Comparison of ENCODE assay signal across 10 cellular contexts in genomic region chr2:144513388-144514100, GRCh38. TPM values are rescaled to one million over a fixed set of nuclear protein-coding genes. Genes with fewer than 3 reads are reported as not detected.
A peak's percentile ranks its signal among the peaks of the same experiment; 100 is the strongest.
DNase-seq lines count a peak whose midpoint lies in the region; ATAC-seq and TF ChIP-seq lines count a peak whose summit lies in the region.
"Had no signal": no experiment of that assay in that cellular context is flagged by ENCODE, and none has a peak within 500 bp of the region (broad histone marks: within the 10 kb centered on the region; RNA-seq: fewer than 3 reads in every experiment).

No MANE protein-coding gene starts in this region.

- no peak overlapping the region for H3K27ac ChIP-seq in HUES48 (ENCODE audit: low read depth, low read length)
- H3K27ac ChIP-seq in body of pancreas: peak overlapping the region in 3 of 4 donors; percentile 24 to 77 (median 27)
- peak overlapping the region; percentile 53 to 99 (median 98) for H3K27ac ChIP-seq in spleen

- no peak overlapping the region for H3K9ac ChIP-seq in HUES48 (ENCODE audit: low read depth, low read length)

- no peak for DNase-seq in body of pancreas
- peak; percentile 79 for DNase-seq in islet precursor cell
- DNase-seq in spleen: peak; percentile 77
- no peak for DNase-seq in omental fat pad (ENCODE audit: low spot score)
- no peak for DNase-seq in DMS79 (lab: John Stamatoyannopoulos, UW)
- DNase-seq: activated naive CD8-positive, alpha-beta T cell treated with anti-CD3 and anti-CD28 coated beads, Interleukin-2, amount 10 ng/mL, durations not matched to agents 7 days and 5 days; Karpas-422 had no signal

- peak in 2 of 3 donors; percentile 15 to 40 for TF ChIP-seq POLR2A in body of pancreas (IDR thresholded peaks at IDR 0.05)
- no peak for TF ChIP-seq POLR2A in spleen (IDR thresholded peaks at IDR 0.05)

- H3K4me3 ChIP-seq in HUES48 (ENCODE audit: low read depth, low read length): peak overlapping the region; percentile 53
- H3K4me3 ChIP-seq in body of pancreas: no peak overlapping the region
- H3K4me3 ChIP-seq in spleen: peak overlapping the region; percentile 1 to 81 (median 62)

- H3K27me3 ChIP-seq in HUES48 (ENCODE audit: control insufficient read depth, insufficient read depth, low read length) (peaks cover 89% of the 10 kb centered on the region), body of pancreas (peaks cover 0 to 13% of the 10 kb centered on the region in 2 donors), spleen (replicated peaks in 1 of 7) (no peaks in the 10 kb centered on the region)

- intact Hi-C loops in body of pancreas (cut with DNase I) (no loop called here), spleen (cut with DNase I; ENCODE audit: low total_unique reads) (loop anchor here (10.0 kb wide), 1 partner anchor 49 kb away; no protein-coding TSS in a partner anchor)

- no peaks in the 10 kb centered on the region for H3K9me3 ChIP-seq in HUES48 (ENCODE audit: control insufficient read depth, insufficient read depth, low read length)
- no peaks in the 10 kb centered on the region for H3K9me3 ChIP-seq in body of pancreas
- no peaks in the 10 kb centered on the region for H3K9me3 ChIP-seq in spleen

- ATAC-seq in body of pancreas: no peak
- ATAC-seq in GM21526 (IDR thresholded peaks at IDR 0.05; ENCODE audit: low FRiP score, unreplicated experiment): no peak
- ATAC-seq in omental fat pad (ENCODE audit: low FRiP score): no peak
- ATAC-seq in GM18861 (IDR thresholded peaks at IDR 0.05; ENCODE audit: unreplicated experiment): no peak

- peaks cover 75% of the 10 kb centered on the region for H3K4me1 ChIP-seq in HUES48 (ENCODE audit: control insufficient read depth, insufficient read depth, low read length)
- H3K4me1 ChIP-seq in body of pancreas: peaks cover 21% of the 10 kb centered on the region
- H3K4me1 ChIP-seq in spleen: peaks cover 16 to 79% (median 71%) of the 10 kb centered on the region in 6 donors

- H3K36me3 ChIP-seq in HUES48 (ENCODE audit: control insufficient read depth, insufficient read depth, low read length) (no peaks in the 10 kb centered on the region), body of pancreas (replicated peaks in 1 of 2; ENCODE audit: insufficient read depth in 1 of 2, low read depth in 2 of 2) (no peaks in the 10 kb centered on the region), spleen (peaks cover 0 to 24% (median 2%) of the 10 kb centered on the region in 6 donors)

- TF ChIP-seq CTCF in body of pancreas (IDR thresholded peaks at IDR 0.05) (no peak), spleen (IDR thresholded peaks at IDR 0.05 in 8 of 11, conservative IDR thresholded peaks at IDR 0.05 in 3 of 11) (no peak), omental fat pad (IDR thresholded peaks at IDR 0.05) (no peak)

- 20 to 24% methylated on average over 18 of the region's 18 CpGs for WGBS in body of pancreas, 2 donors
- WGBS in spleen, 5 donors: 43 to 70% (median 50%) methylated on average over 17 to 18 of the region's 18 CpGs

RNA-seq across cellular contexts. Expression of gene ZEB2, which starts 6.4 kb away (rescaled TPM):
- 10 to 100 TPM; 18.5 to 24.6 TPM for total RNA-seq in body of pancreas
- 100 to 1,000 TPM; 217 to 362 (median 262) TPM for total RNA-seq in spleen
- polyA plus RNA-seq in spleen: 10 to 100 TPM; 25.5 to 36.8 (median 28.5) TPM
- 100 to 1,000 TPM; 168 to 344 (median 251) TPM for total RNA-seq in omental fat pad

Comparison
In these comparisons a context has a peak if more than half of its experiments do, and no peak if none do; other contexts are left out.
1. H3K4me3 ChIP-seq: peak in HUES48 (single experiment) and spleen (8 of 8); none in body of pancreas (0 of 2).
2. DNase-seq: peak in islet precursor cell (single experiment) and spleen (single experiment); none in body of pancreas (0 of 4), omental fat pad (single experiment) and DMS79 (single experiment).
3. POLR2A ChIP-seq: peak in body of pancreas (2 of 3); none in spleen (0 of 3).
4. RNA of gene ZEB2, which starts 6.4 kb away (total RNA-seq): 168 to 344 TPM in omental fat pad and 217 to 362 TPM in spleen; 18.5 to 24.6 TPM in body of pancreas; every median in the first group is over 4 times any median in the second.